1 cellular context compared by ENCODE assay signal in the genomic region with DNA sequence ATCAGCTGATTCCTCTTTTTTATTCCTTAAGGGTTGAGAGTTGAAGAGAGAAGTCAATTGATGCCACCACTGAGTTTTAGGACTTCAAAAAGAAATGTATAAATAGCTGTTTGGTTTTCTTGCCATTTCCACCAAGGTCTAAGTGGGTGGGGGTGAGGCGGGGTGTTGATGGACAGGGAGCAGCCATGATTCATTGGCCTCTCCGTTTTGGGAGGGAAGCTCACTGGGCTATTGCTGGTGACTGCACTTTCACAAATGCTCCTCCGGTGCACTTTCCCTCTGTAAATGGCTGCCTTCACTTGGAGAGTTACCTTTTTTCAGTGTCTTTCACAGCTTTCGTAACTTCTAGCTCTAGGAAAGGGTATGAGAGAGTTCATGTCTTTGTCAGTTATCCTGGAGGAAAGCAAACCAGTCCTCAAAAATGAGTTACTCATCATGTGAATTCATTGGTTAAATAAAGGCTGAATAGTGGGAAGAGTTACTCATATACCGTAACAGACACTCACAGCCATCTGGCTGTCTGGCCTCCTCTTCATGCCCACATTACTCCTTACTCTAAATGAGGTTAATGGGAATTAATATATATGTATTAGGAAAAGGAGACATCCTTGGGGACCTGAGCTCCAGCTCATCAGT.
TF ChIP-seq lines count a peak whose summit lies in the region.

No MANE protein-coding gene starts in this region.

TF ChIP-seq in IMR-90, 13 proteins besides CTCF, POLR2A, EP300 and RAD21:
- peak; percentile 81 for TF ChIP-seq FOS (IDR thresholded peaks at IDR 0.05; ENCODE audit: low read depth, low read length)
- TF ChIP-seq SMC3 (IDR thresholded peaks at IDR 0.05; ENCODE audit: low read depth, low read length), result no peak; the same call in 1 of the 2 replicates
- TF ChIP-seq CEBPB (IDR thresholded peaks at IDR 0.05; ENCODE audit: low read depth, low read length), result peak; percentile 54
- TF ChIP-seq RCOR1 (IDR thresholded peaks at IDR 0.05; ENCODE audit: insufficient replicate concordance, low read length), result peak; percentile 12
- TF ChIP-seq BHLHE40 (IDR thresholded peaks at IDR 0.05; ENCODE audit: low read depth, low read length), result no peak
